In genomic region chr16:50503868-50504531, GRCh38 we compare ENCODE assay signal across 1 cellular context. TPM values are rescaled to one million over a fixed set of nuclear protein-coding genes. Genes with fewer than 3 reads are reported as not detected.
"Had no signal": no experiment of that assay in that cellular context is flagged by ENCODE, and none has a peak within 500 bp of the region (broad histone marks: within the 10 kb centered on the region; RNA-seq: fewer than 3 reads in every experiment).

No MANE protein-coding gene starts in this region.

RNA-seq across cellular contexts. Expression of gene NKD1, which starts 44.2 kb away (rescaled TPM):
- total RNA-seq: epithelial cell of proximal tubule had no signal
